In the genomic region with DNA sequence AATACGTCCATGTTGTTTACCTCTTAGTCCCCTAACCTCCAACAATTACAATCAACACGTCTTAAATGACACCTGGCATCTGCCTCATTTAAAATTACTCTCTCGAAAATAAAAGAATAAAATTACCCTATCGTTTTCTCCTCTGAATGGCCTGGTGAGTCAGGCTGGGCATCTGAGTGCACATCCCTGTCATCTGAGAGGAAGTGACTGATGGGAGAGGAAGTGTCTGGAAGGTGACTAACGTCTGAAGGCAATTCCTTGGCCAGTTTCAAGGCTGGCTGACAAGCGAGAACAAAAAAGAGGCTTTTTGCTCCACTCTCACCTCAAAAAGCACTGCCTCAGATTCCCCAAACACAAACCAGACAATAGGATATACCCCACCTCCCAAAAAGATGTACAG, we compare ENCODE assay signal across 8 cellular contexts. TPM values are rescaled to one million over a fixed set of nuclear protein-coding genes. Genes with fewer than 3 reads are reported as not detected.
A peak's percentile ranks its signal among the peaks of the same experiment; 100 is the strongest.
DNase-seq lines count a peak whose midpoint lies in the region; ATAC-seq and TF ChIP-seq lines count a peak whose summit lies in the region.

No MANE protein-coding gene starts in this region.

- H3K4me3 ChIP-seq in PC-9: no peak overlapping the region

- 0 out of 2 replicates have a peak, but pooled peaks cover 26% of the 10 kb centered on the region for H3K79me2 ChIP-seq in PC-9 (ENCODE audit: low read depth)

- H3K36me3 Mint-ChIP-seq in activated T-cell treated with anti-CD3 and anti-CD28 coated beads, Interleukin-2, amount 50 U/mL, for 24 hours (ENCODE audit: low read depth): peaks cover 52% of the 10 kb centered on the region
- no peaks in the 10 kb centered on the region for H3K36me3 Mint-ChIP-seq in stimulated activated effector memory CD8-positive, alpha-beta T cell treated with anti-CD3 and anti-CD28 coated beads, Interleukin-12 subunit alpha, Interleukin-12 subunit beta, amount 100 ng/mL, for 72 hours

- peaks cover 15% of the 10 kb centered on the region for H3F3A ChIP-seq in PC-9 (ENCODE audit: insufficient read depth, low read depth)

- no peaks in the 10 kb centered on the region for H4K20me1 ChIP-seq in PC-9 (ENCODE audit: insufficient read depth)

- no peak for DNase-seq in activated T-cell treated with anti-CD3 and anti-CD28 coated beads, Interleukin-2, amount 50 U/mL, for 24 hours
- DNase-seq in activated T-cell treated with anti-CD3 and anti-CD28 coated beads for 4 hours (no peak), PC-9 (peak; percentile 46 to 74), amygdala (lab: John Stamatoyannopoulos, UW) (no peak), omental fat pad (ENCODE audit: low spot score) (no peak)
- DNase-seq in stimulated activated effector memory CD8-positive, alpha-beta T cell treated with anti-CD3 and anti-CD28 coated beads, Interleukin-12 subunit alpha, Interleukin-12 subunit beta, amount 100 ng/mL, for 72 hours (ENCODE audit: low spot score in 2 of 2): no peak

- CTCF ChIA-PET in PC-9 (lab: Charles Lee): no interaction called here

- H3K27ac Mint-ChIP-seq in activated T-cell treated with anti-CD3 and anti-CD28 coated beads, Interleukin-2, amount 50 U/mL, for 24 hours: peak overlapping the region; percentile 94
- peak overlapping the region; percentile 40 for H3K27ac Mint-ChIP-seq in stimulated activated effector memory CD8-positive, alpha-beta T cell treated with anti-CD3 and anti-CD28 coated beads, Interleukin-12 subunit alpha, Interleukin-12 subunit beta, amount 100 ng/mL, for 72 hours

- H3K9me3 Mint-ChIP-seq in activated T-cell treated with anti-CD3 and anti-CD28 coated beads, Interleukin-2, amount 50 U/mL, for 24 hours: no peaks in the 10 kb centered on the region
- H3K9me3 Mint-ChIP-seq in stimulated activated effector memory CD8-positive, alpha-beta T cell treated with anti-CD3 and anti-CD28 coated beads, Interleukin-12 subunit alpha, Interleukin-12 subunit beta, amount 100 ng/mL, for 72 hours: no peaks in the 10 kb centered on the region

- peaks cover 95% of the 10 kb centered on the region for H3K4me1 Mint-ChIP-seq in activated T-cell treated with anti-CD3 and anti-CD28 coated beads, Interleukin-2, amount 50 U/mL, for 24 hours (ENCODE audit: low read depth)
- H3K4me1 Mint-ChIP-seq in stimulated activated effector memory CD8-positive, alpha-beta T cell treated with anti-CD3 and anti-CD28 coated beads, Interleukin-12 subunit alpha, Interleukin-12 subunit beta, amount 100 ng/mL, for 72 hours: peaks cover 59% of the 10 kb centered on the region

- intact Hi-C loops in PC-9 (cut with micrococcal nuclease; ENCODE audit: unreplicated experiment): no loop called here

- H3K4me1 ChIP-seq in PC-9 (replicated peaks; ENCODE audit: insufficient read depth): peaks cover 27% of the 10 kb centered on the region

- peak overlapping the region; percentile 41 for H3K4me2 ChIP-seq in PC-9

- TF ChIP-seq CTCF in PC-9 (conservative IDR thresholded peaks at IDR 0.05): no peak
- TF ChIP-seq CTCF in omental fat pad (IDR thresholded peaks at IDR 0.05): no peak

- H3K36me3 ChIP-seq in PC-9 (ENCODE audit: low read depth): 0 out of 2 replicates have a peak, but pooled peaks cover 4% of the 10 kb centered on the region

- H2AFZ ChIP-seq in PC-9: no peak overlapping the region

- H3K27ac ChIP-seq in PC-9: peak overlapping the region; percentile 85

- ATAC-seq in esophagus mucosa: peak; percentile 92
- peak; percentile 80 for ATAC-seq in stimulated activated effector memory CD8-positive, alpha-beta T cell treated with anti-CD3 and anti-CD28 coated beads, Interleukin-12 subunit alpha, Interleukin-12 subunit beta, amount 100 ng/mL, for 72 hours
- ATAC-seq in omental fat pad (ENCODE audit: low FRiP score): no peak
- no peak for ATAC-seq in HG03565 (IDR thresholded peaks at IDR 0.05; ENCODE audit: unreplicated experiment)

- no peaks in the 10 kb centered on the region for H3K9me3 ChIP-seq in PC-9 (ENCODE audit: insufficient read depth, low read depth)

- no TSS peak for BruUV-seq in PC-9 (replicated peaks; lab: Mats Ljungman, UMichigan)

- H3K9me2 ChIP-seq in PC-9 (ENCODE audit: insufficient read depth): no peaks in the 10 kb centered on the region

- H3K27me3 ChIP-seq in PC-9 (ENCODE audit: insufficient read depth, low read depth): no peaks in the 10 kb centered on the region

- POLR2A ChIA-PET in PC-9 (lab: Charles Lee; ENCODE audit: unreplicated experiment): no interaction called here

- H3K27me3 Mint-ChIP-seq in activated T-cell treated with anti-CD3 and anti-CD28 coated beads, Interleukin-2, amount 50 U/mL, for 24 hours: no peaks in the 10 kb centered on the region

- peak overlapping the region; percentile 60 for H3K4me3 Mint-ChIP-seq in activated T-cell treated with anti-CD3 and anti-CD28 coated beads, Interleukin-2, amount 50 U/mL, for 24 hours
- no peak overlapping the region for H3K4me3 Mint-ChIP-seq in stimulated activated effector memory CD8-positive, alpha-beta T cell treated with anti-CD3 and anti-CD28 coated beads, Interleukin-12 subunit alpha, Interleukin-12 subunit beta, amount 100 ng/mL, for 72 hours

RNA-seq across cellular contexts. Expression of gene MAPKAP1, which starts 57.7 kb away (rescaled TPM):
- total RNA-seq in PC-9 (2021) (112 and 115 TPM in 2 replicates), esophagus mucosa (57.1 TPM), omental fat pad (10 to 100 TPM; 60.0 to 78.0 (median 72.9) TPM)

Comparison
In these comparisons a context has a peak if more than half of its experiments do, and no peak if none do; other contexts are left out.
1. DNase-seq: peak in PC-9 (2 of 2); none in activated T-cell treated with anti-CD3 and anti-CD28 coated beads, Interleukin-2, amount 50 U/mL, for 24 hours (single experiment), activated T-cell treated with anti-CD3 and anti-CD28 coated beads for 4 hours (single experiment), stimulated activated effector memory CD8-positive, alpha-beta T cell treated with anti-CD3 and anti-CD28 coated beads, Interleukin-12 subunit alpha, Interleukin-12 subunit beta, amount 100 ng/mL, for 72 hours (0 of 2), amygdala (0 of 56) and omental fat pad (single experiment).
2. ATAC-seq: peak in esophagus mucosa (single experiment) and stimulated activated effector memory CD8-positive, alpha-beta T cell treated with anti-CD3 and anti-CD28 coated beads, Interleukin-12 subunit alpha, Interleukin-12 subunit beta, amount 100 ng/mL, for 72 hours (single experiment); none in omental fat pad (single experiment) and HG03565 (single experiment).